In the genomic region with DNA sequence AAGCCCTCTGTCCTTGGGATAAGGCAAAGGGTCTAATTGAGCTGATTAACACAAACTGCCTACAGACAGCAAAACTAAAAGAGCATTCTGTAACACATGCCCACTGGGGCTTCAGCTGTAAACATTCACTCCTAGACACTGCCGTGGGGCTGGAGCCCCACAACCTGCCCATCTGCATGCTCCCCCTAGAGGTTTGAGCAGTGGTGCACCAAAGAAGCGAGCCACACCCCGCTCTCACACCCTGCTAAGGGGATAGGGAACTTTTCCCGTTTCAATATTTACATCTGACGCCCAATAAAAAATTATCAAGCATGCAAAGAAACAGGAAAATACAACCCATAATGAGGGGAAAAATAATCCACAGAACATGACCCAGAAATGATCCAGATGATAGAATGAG, we compare ENCODE assay signal across 9 cellular contexts. TPM values are rescaled to one million over a fixed set of nuclear protein-coding genes. Genes with fewer than 3 reads are reported as not detected.
A peak's percentile ranks its signal among the peaks of the same experiment; 100 is the strongest.
DNase-seq lines count a peak whose midpoint lies in the region; ATAC-seq, FAIRE-seq and TF ChIP-seq lines count a peak whose summit lies in the region.
"Had no signal": no experiment of that assay in that cellular context is flagged by ENCODE, and none has a peak within 500 bp of the region (broad histone marks: within the 10 kb centered on the region; RNA-seq: fewer than 3 reads in every experiment).

No MANE protein-coding gene starts in this region.

- H3K36me3 ChIP-seq in upper lobe of right lung: no peaks in the 10 kb centered on the region

- TF ChIP-seq CTCF in cardiac fibroblast (IDR thresholded peaks at IDR 0.05; ENCODE audit: low read depth, low read length) (peak; percentile 54), upper lobe of right lung (IDR thresholded peaks at IDR 0.05) (peak; percentile 20)

- peak; percentile 7 for DNase-seq in stimulated activated CD4-positive, alpha-beta T cell treated with anti-CD3 and anti-CD28 coated beads, Interleukin-15, amount 100 ng/mL, for 24 hours
- DNase-seq in stimulated activated CD4-positive, alpha-beta T cell treated with anti-CD3 and anti-CD28 coated beads, Interleukin-4, amount 100 ng/mL, for 4 hours: no peak
- peak; percentile 7 for DNase-seq in NCI-H1105 (lab: John Stamatoyannopoulos, UW)
- DNase-seq in cardiac fibroblast (ENCODE audit: low read depth in 2 of 2): no peak
- DNase-seq in upper lobe of right lung: no peak
- DNase-seq in NCI-H1694 treated with DMSO at 0.1 percent for 48 hours (lab: John Stamatoyannopoulos, UW): no peak
- no peak for DNase-seq in HPDE6-E6E7 (ENCODE audit: extremely low spot score)
- no peak for DNase-seq in GM12892 (ENCODE audit: insufficient read length)

- H3K4me3 ChIP-seq in cardiac fibroblast (replicated peaks in 1 of 2; ENCODE audit: low read depth in 2 of 2, low read length in 2 of 2) (no peak overlapping the region), upper lobe of right lung (no peak overlapping the region)
- H3K4me3 ChIP-seq: skin epidermis had no signal

- H3K4me1 ChIP-seq in upper lobe of right lung: no peaks in the 10 kb centered on the region

- ATAC-seq in upper lobe of right lung: no peak

- no peaks in the 10 kb centered on the region for H3K9me3 ChIP-seq in upper lobe of right lung

- no peak for TF ChIP-seq POLR2A in GM12892 (IDR thresholded peaks at IDR 0.05; ENCODE audit: low read depth, low read length)

- no peak for FAIRE-seq in GM12892 (lab: Jason Lieb, UNC)

- no peaks in the 10 kb centered on the region for H3K27me3 ChIP-seq in upper lobe of right lung

- intact Hi-C loops in upper lobe of right lung (cut with DNase I): no loop called here

- H3K27ac ChIP-seq in upper lobe of right lung: no peak overlapping the region

RNA-seq across cellular contexts. Expression of a gene that starts 46.9 kb away (rescaled TPM):
- 46.7 TPM for total RNA-seq in upper lobe of right lung
- 97.8 TPM for polyA plus RNA-seq in GM12892 (2012; ENCODE audit: missing spikeins)

RNA-seq across cellular contexts. Expression of a gene that starts 58.4 kb away (rescaled TPM):
- 0.87 TPM for total RNA-seq in upper lobe of right lung
- polyA plus RNA-seq in GM12892 (2012; ENCODE audit: missing spikeins): 0.70 TPM

RNA-seq across cellular contexts. Expression of a gene that starts 58.6 kb away (rescaled TPM):
- total RNA-seq in upper lobe of right lung: 51.8 TPM
- polyA plus RNA-seq in GM12892 (2012; ENCODE audit: missing spikeins): 60.2 TPM

Comparison
In these comparisons a context has a peak if more than half of its experiments do, and no peak if none do; other contexts are left out.
1. DNase-seq: peak in stimulated activated CD4-positive, alpha-beta T cell treated with anti-CD3 and anti-CD28 coated beads, Interleukin-15, amount 100 ng/mL, for 24 hours (single experiment) and NCI-H1105 (single experiment); none in stimulated activated CD4-positive, alpha-beta T cell treated with anti-CD3 and anti-CD28 coated beads, Interleukin-4, amount 100 ng/mL, for 4 hours (0 of 2), cardiac fibroblast (0 of 2), upper lobe of right lung (single experiment), NCI-H1694 treated with DMSO at 0.1 percent for 48 hours (single experiment), HPDE6-E6E7 (single experiment) and GM12892 (single experiment).